Comparison of ENCODE assay signal across 8 cellular contexts in the genomic region with DNA sequence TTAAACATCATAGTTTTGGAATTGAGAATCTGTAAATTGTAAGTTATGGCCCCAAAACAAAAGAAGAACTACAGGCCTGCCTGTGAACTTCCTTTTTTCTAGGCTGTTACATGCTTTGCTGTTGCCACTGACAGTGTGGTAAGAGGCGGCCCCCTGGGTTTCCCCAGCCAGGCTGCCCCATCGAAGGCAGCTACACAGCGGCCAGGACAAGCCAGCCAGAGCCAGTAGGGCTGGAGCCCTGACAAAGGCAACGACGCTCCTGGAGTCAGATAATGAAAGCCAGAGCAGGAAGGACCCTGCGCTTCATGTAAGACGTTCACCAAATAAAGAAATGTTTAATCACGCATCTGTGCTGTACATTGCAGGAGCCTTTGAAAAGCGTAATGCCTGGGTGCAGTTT. TPM values are rescaled to one million over a fixed set of nuclear protein-coding genes. Genes with fewer than 3 reads are reported as not detected.
A peak's percentile ranks its signal among the peaks of the same experiment; 100 is the strongest.
DNase-seq lines count a peak whose midpoint lies in the region; ATAC-seq and TF ChIP-seq lines count a peak whose summit lies in the region.

No MANE protein-coding gene starts in this region.

- H3K4me1 ChIP-seq in CD4-positive, alpha-beta memory T cell (ENCODE audit: insufficient read depth, low read length), result peaks cover 86% of the 10 kb centered on the region
- peaks cover 68% of the 10 kb centered on the region for H3K4me1 ChIP-seq in Karpas-422 (ENCODE audit: low read length)

- DNase-seq in CD4-positive, alpha-beta memory T cell, result peak; percentile 64 to 92 (median 74)
- DNase-seq in Karpas-422, result peak; percentile 92
- peak; percentile 38 to 45 for DNase-seq in activated CD4-positive, alpha-beta T cell treated with anti-CD3 and anti-CD28 coated beads, Interleukin-2, amount 50 U/mL, for 4 hours
- peak; percentile 65 for DNase-seq in effector CD4-positive, alpha-beta T cell
- peak; percentile 82 for DNase-seq in natural killer cell
- DNase-seq in stimulated activated naive CD8-positive, alpha-beta T cell treated with anti-CD3 and anti-CD28 coated beads, Interleukin-15, Interleukin-2, amounts not matched to agents 100 U/mL and 50 U/mL, for 24 hours, result peak; percentile 84
- DNase-seq in LoVo (ENCODE audit: low spot score), result no peak

- peaks cover 0 to 2% (median 0%) of the 10 kb centered on the region in 8 donors for H3K9me3 Mint-ChIP-seq in CD4-positive, alpha-beta memory T cell
- no peaks in the 10 kb centered on the region for H3K9me3 Mint-ChIP-seq in natural killer cell

- no peaks in the 10 kb centered on the region for H3K36me3 ChIP-seq in CD4-positive, alpha-beta memory T cell (ENCODE audit: insufficient read depth, low read length)
- no peaks in the 10 kb centered on the region for H3K36me3 ChIP-seq in Karpas-422 (ENCODE audit: insufficient read depth, low read length)

- TF ChIP-seq CTCF in natural killer cell (IDR thresholded peaks at IDR 0.05), result no peak

- H3K79me2 ChIP-seq in Karpas-422 (ENCODE audit: low read length), result peaks cover 81% of the 10 kb centered on the region

- H3K4me2 ChIP-seq in Karpas-422 (ENCODE audit: low read depth, low read length, poor library complexity, severe bottlenecking), result peak overlapping the region; percentile 75

- H3K27ac Mint-ChIP-seq in CD4-positive, alpha-beta memory T cell, result peak overlapping the region; percentile 93 to 98 (median 96)
- H3K27ac Mint-ChIP-seq in natural killer cell, result peak overlapping the region; percentile 96 to 99

- H3K36me3 Mint-ChIP-seq in CD4-positive, alpha-beta memory T cell, result peaks cover 11 to 18% of the 10 kb centered on the region in 2 donors
- no peaks in the 10 kb centered on the region for H3K36me3 Mint-ChIP-seq in natural killer cell

- H4K20me1 ChIP-seq in Karpas-422 (ENCODE audit: insufficient read depth, low read depth, low read length), result no peaks in the 10 kb centered on the region

- no peaks in the 10 kb centered on the region for H3K27me3 ChIP-seq in CD4-positive, alpha-beta memory T cell (ENCODE audit: insufficient read depth, low read length)
- H3K27me3 ChIP-seq in Karpas-422 (ENCODE audit: low read length), result no peaks in the 10 kb centered on the region

- peak overlapping the region in 1 of 2 donors; percentile 12 for H3K4me3 ChIP-seq in CD4-positive, alpha-beta memory T cell (ENCODE audit: low read length in 2 of 2)
- peak overlapping the region; percentile 44 for H3K4me3 ChIP-seq in Karpas-422 (ENCODE audit: low read length)

- POLR2A ChIA-PET in CD4-positive, alpha-beta memory T cell (lab: Charles Lee; ENCODE audit: partially characterized antibody), result interaction anchor here (0.6 to 55.3 kb wide), 20 partner anchors 8 to 202 kb away, joined by 3 to 1394 read pairs (median 6); a partner anchor contains a TSS

- CTCF ChIA-PET in CD4-positive, alpha-beta memory T cell (lab: Charles Lee; ENCODE audit: partially characterized antibody), result interaction anchor here (0.9 to 3.9 kb wide), 13 partner anchors 9 to 145 kb away, joined by 3 to 17 read pairs (median 5); a partner anchor contains a TSS

- peak; percentile 91 for ATAC-seq in GM21381 (IDR thresholded peaks at IDR 0.05; ENCODE audit: unreplicated experiment)
- peak; percentile 87 to 96 (median 94) for ATAC-seq in natural killer cell
- peak; percentile 95 for ATAC-seq in stimulated activated naive CD8-positive, alpha-beta T cell treated with anti-CD3 and anti-CD28 coated beads, Interleukin-15, Interleukin-2, amounts not matched to agents 100 U/mL and 50 U/mL, for 24 hours

- peaks cover 59 to 80% (median 69%) of the 10 kb centered on the region in 4 donors for H3K4me1 Mint-ChIP-seq in CD4-positive, alpha-beta memory T cell
- H3K4me1 Mint-ChIP-seq in natural killer cell, result peaks cover 72 to 73% of the 10 kb centered on the region in 2 donors

- H3K27ac ChIP-seq in CD4-positive, alpha-beta memory T cell (ENCODE audit: low read depth, low read length), result peak overlapping the region; percentile 70
- peak overlapping the region; percentile 90 for H3K27ac ChIP-seq in Karpas-422 (ENCODE audit: low read length)

- H3K9ac ChIP-seq in Karpas-422 (ENCODE audit: low read length), result peak overlapping the region; percentile 64

- no peak overlapping the region for H2AFZ ChIP-seq in Karpas-422 (ENCODE audit: low read length)

- no peaks in the 10 kb centered on the region for H3K27me3 Mint-ChIP-seq in CD4-positive, alpha-beta memory T cell
- H3K27me3 Mint-ChIP-seq in natural killer cell (ENCODE audit: low read depth in 2 of 2), result no peaks in the 10 kb centered on the region

- H3K9me3 ChIP-seq in CD4-positive, alpha-beta memory T cell (ENCODE audit: control insufficient read depth in 1 of 2, low read length in 2 of 2), result no peaks in the 10 kb centered on the region
- H3K9me3 ChIP-seq in Karpas-422 (ENCODE audit: low read length), result no peaks in the 10 kb centered on the region

- intact Hi-C loops in CD4-positive, alpha-beta memory T cell (cut with micrococcal nuclease), result loop anchor here (1.0 to 2.0 kb wide), 5 partner anchors 8 to 65 kb away; no protein-coding TSS in a partner anchor
- intact Hi-C loops in natural killer cell (cut with micrococcal nuclease), result loop anchor here (1.0 to 2.0 kb wide), 4 partner anchors 15 to 57 kb away; no protein-coding TSS in a partner anchor

- H3K4me3 Mint-ChIP-seq in CD4-positive, alpha-beta memory T cell, result peak overlapping the region; percentile 61 to 92 (median 82)
- H3K4me3 Mint-ChIP-seq in natural killer cell, result peak overlapping the region; percentile 85

- H3K9me2 ChIP-seq in Karpas-422 (replicated peaks; ENCODE audit: insufficient read depth, low read length), result no peaks in the 10 kb centered on the region

RNA-seq across cellular contexts. Expression of a gene that starts 55.0 kb away (rescaled TPM):
- 100 to 1,000 TPM; 229 to 248 TPM for total RNA-seq in CD4-positive, alpha-beta memory T cell
- polyA plus RNA-seq in CD4-positive, alpha-beta memory T cell, result 10 to 100 TPM; 51.5 to 87.9 TPM
- total RNA-seq in Karpas-422 (2014; rRNA removed; shearing (Covaris generic); ENCODE audit: low replicate concordance), result 120 and 153 TPM in 2 replicates
- total RNA-seq in natural killer cell, result 100 to 1,000 TPM; 252 to 376 (median 311) TPM
